In genomic region chr12:110937104-110937641, GRCh38 we compare ENCODE assay signal across 8 cellular contexts. TPM values are rescaled to one million over a fixed set of nuclear protein-coding genes. Genes with fewer than 3 reads are reported as not detected.
DNase-seq lines count a peak whose midpoint lies in the region; ATAC-seq and TF ChIP-seq lines count a peak whose summit lies in the region.

No MANE protein-coding gene starts in this region.

- H3K27me3 ChIP-seq in right lobe of liver: no peaks in the 10 kb centered on the region

- H3K36me3 Mint-ChIP-seq in activated CD4-positive, alpha-beta T cell treated with anti-CD3 and anti-CD28 coated beads, Interleukin-2, amount 10 ng/mL, durations not matched to agents 24 days and 14 days (ENCODE audit: low read depth): no peaks in the 10 kb centered on the region

- peaks cover 8% of the 10 kb centered on the region for H3K27me3 Mint-ChIP-seq in activated CD4-positive, alpha-beta T cell treated with anti-CD3 and anti-CD28 coated beads, Interleukin-2, amount 10 ng/mL, durations not matched to agents 24 days and 14 days

- H3K4me3 Mint-ChIP-seq in activated CD4-positive, alpha-beta T cell treated with anti-CD3 and anti-CD28 coated beads, Interleukin-2, amount 10 ng/mL, durations not matched to agents 24 days and 14 days: no peak overlapping the region

- no peaks in the 10 kb centered on the region for H3K9me3 Mint-ChIP-seq in activated CD4-positive, alpha-beta T cell treated with anti-CD3 and anti-CD28 coated beads, Interleukin-2, amount 10 ng/mL, durations not matched to agents 24 days and 14 days

- peaks cover 0 to 5% (median 0%) of the 10 kb centered on the region in 4 donors for H3K4me1 ChIP-seq in right lobe of liver

- 3% methylated on average over 21 of the region's 21 CpGs for WGBS in right lobe of liver (ENCODE audit: insufficient coverage, low coverage, low lambda C conversion rate, missing lambda C conversion rate)

- TF ChIP-seq POLR2A in right lobe of liver (IDR thresholded peaks at IDR 0.05): no peak

- H3K4me3 ChIP-seq in coronary artery: no peak overlapping the region
- H3K4me3 ChIP-seq in right lobe of liver: no peak overlapping the region

- H3K9me3 ChIP-seq in right lobe of liver: no peaks in the 10 kb centered on the region

- TF ChIP-seq CTCF in coronary artery (IDR thresholded peaks at IDR 0.05) (peak; percentile 76), right lobe of liver (IDR thresholded peaks at IDR 0.05) (peak; percentile 76 to 97 (median 96))

- ATAC-seq in right lobe of liver (peak; percentile 89 to 96 (median 92)), HG03039 (IDR thresholded peaks at IDR 0.05; ENCODE audit: unreplicated experiment) (no peak)

- no peaks in the 10 kb centered on the region for H3K4me1 Mint-ChIP-seq in activated CD4-positive, alpha-beta T cell treated with anti-CD3 and anti-CD28 coated beads, Interleukin-2, amount 10 ng/mL, durations not matched to agents 24 days and 14 days

- DNase-seq in NCI-H1436 (lab: John Stamatoyannopoulos, UW): peak; percentile 42
- DNase-seq in NCI-H1436 treated with DMSO at 0.1 percent for 48 hours (lab: John Stamatoyannopoulos, UW): no peak
- peak; percentile 91 for DNase-seq in NCI-H2171 treated with DMSO at 0.1 percent for 48 hours (lab: John Stamatoyannopoulos, UW)
- peak; percentile 86 for DNase-seq in activated CD4-positive, alpha-beta T cell treated with anti-CD3 and anti-CD28 coated beads, Interleukin-2, amount 10 ng/mL, durations not matched to agents 24 days and 14 days
- no peak for DNase-seq in coronary artery (ENCODE audit: low spot score)
- peak; percentile 63 to 71 (median 64) for DNase-seq in right lobe of liver
- peak; percentile 46 for DNase-seq in stimulated activated CD8-positive, alpha-beta memory T cell treated with anti-CD3 and anti-CD28 coated beads, Interleukin-15, amount 100 ng/mL, for 24 hours (ENCODE audit: low read depth)

- intact Hi-C loops in activated CD4-positive, alpha-beta T cell treated with anti-CD3 and anti-CD28 coated beads, Interleukin-2, amount 10 ng/mL, durations not matched to agents 24 days and 14 days (cut with micrococcal nuclease): loop anchor here (1.0 to 5.0 kb wide), 2 partner anchors 360 to 376 kb away; no protein-coding TSS in a partner anchor
- intact Hi-C loops in right lobe of liver (cut with DNase I): loop anchor here in 1 of 2 donors (10.0 kb wide), 1 partner anchor 368 kb away; no protein-coding TSS in a partner anchor

- H3K36me3 ChIP-seq in right lobe of liver: no peaks in the 10 kb centered on the region

- no peak overlapping the region for H3K27ac Mint-ChIP-seq in activated CD4-positive, alpha-beta T cell treated with anti-CD3 and anti-CD28 coated beads, Interleukin-2, amount 10 ng/mL, durations not matched to agents 24 days and 14 days

- H3K27ac ChIP-seq in coronary artery: no peak overlapping the region
- H3K27ac ChIP-seq in right lobe of liver: no peak overlapping the region

RNA-seq across cellular contexts. Expression of gene MYL2, which starts 16.8 kb away (rescaled TPM):
- total RNA-seq in activated CD4-positive, alpha-beta T cell treated with anti-CD3 and anti-CD28 coated beads, Interleukin-2, amount 10 ng/mL, durations not matched to agents 24 days and 14 days: not detected in 2 replicates
- 1 to 10 TPM in 3 of 6 experiments, under 1 TPM in 3; 0.49 to 4.3 (median 1.0) TPM for total RNA-seq in right lobe of liver

Comparison
In these comparisons a context has a peak if more than half of its experiments do, and no peak if none do; other contexts are left out.
1. DNase-seq: peak in NCI-H1436 (single experiment), NCI-H2171 treated with DMSO at 0.1 percent for 48 hours (single experiment), activated CD4-positive, alpha-beta T cell treated with anti-CD3 and anti-CD28 coated beads, Interleukin-2, amount 10 ng/mL, durations not matched to agents 24 days and 14 days (single experiment), right lobe of liver (3 of 3) and stimulated activated CD8-positive, alpha-beta memory T cell treated with anti-CD3 and anti-CD28 coated beads, Interleukin-15, amount 100 ng/mL, for 24 hours (single experiment); none in NCI-H1436 treated with DMSO at 0.1 percent for 48 hours (single experiment) and coronary artery (single experiment).